ENCODE assay signal across 8 cellular contexts in genomic region chr11:86068951-86069407, GRCh38. TPM values are rescaled to one million over a fixed set of nuclear protein-coding genes. Genes with fewer than 3 reads are reported as not detected.
DNase-seq lines count a peak whose midpoint lies in the region; ATAC-seq, FAIRE-seq and TF ChIP-seq lines count a peak whose summit lies in the region.

TSS of gene PICALM (minus strand) at chr11:86069084. CDS start at chr11:86068780, 304 bp downstream.

- ATAC-seq in GM19043 (IDR thresholded peaks at IDR 0.05; ENCODE audit: low read depth, unreplicated experiment) (peak; percentile 80), HG03378 (IDR thresholded peaks at IDR 0.05; ENCODE audit: unreplicated experiment) (peak; percentile 74)

- peak within 1 kb of the TSS; percentile 99 for H3K27ac ChIP-seq in keratinocyte (ENCODE audit: control insufficient read depth, insufficient read depth, low read length)

- peak within 1 kb of the TSS; percentile 99 for H3K9ac ChIP-seq in keratinocyte (ENCODE audit: control insufficient read depth, extremely low read depth, insufficient read depth, low read length)

- peaks cover 49% of the 10 kb centered on the region for H3K79me2 ChIP-seq in keratinocyte (ENCODE audit: control insufficient read depth, insufficient read depth, low read length)

- H3K9me1 ChIP-seq in keratinocyte (ENCODE audit: control insufficient read depth, extremely low read depth, insufficient read depth, low read length), result no peaks in the 10 kb centered on the region

- TF ChIP-seq CTCF in AG10803 (conservative IDR thresholded peaks at IDR 0.05; ENCODE audit: low read length), result no peak
- TF ChIP-seq CTCF in keratinocyte (optimal IDR thresholded peaks at IDR 0.05 in 1 of 3, IDR thresholded peaks at IDR 0.05 in 1 of 3, conservative IDR thresholded peaks at IDR 0.05 in 1 of 3; ENCODE audit: extremely low read depth in 1 of 3, insufficient read depth in 2 of 3, low read length in 3 of 3), result no peak

- peak within 1 kb of the TSS; percentile 86 for H3K4me2 ChIP-seq in keratinocyte (ENCODE audit: control insufficient read depth, extremely low read depth, insufficient read depth, low read depth, low read length)

- no peaks in the 10 kb centered on the region for H3K9me3 ChIP-seq in keratinocyte (ENCODE audit: control insufficient read depth, low read depth, low read length)

- no peaks in the 10 kb centered on the region for H3K36me3 ChIP-seq in keratinocyte (ENCODE audit: control insufficient read depth in 2 of 2, extremely low read depth in 1 of 2, insufficient read depth in 2 of 2, low read length in 2 of 2)

- peaks cover 13% of the 10 kb centered on the region for H4K20me1 ChIP-seq in keratinocyte (ENCODE audit: control insufficient read depth, extremely low read depth, insufficient read depth, low read length)

- H3K27me3 ChIP-seq in keratinocyte (ENCODE audit: control insufficient read depth, extremely low read depth, insufficient read depth, low read length), result no peaks in the 10 kb centered on the region

- FAIRE-seq in keratinocyte (lab: Jason Lieb, UNC), result no peak

- peaks cover 28% of the 10 kb centered on the region for H3K4me1 ChIP-seq in keratinocyte (ENCODE audit: control insufficient read depth, extremely low read depth, insufficient read depth, low read length)

- DNase-seq in AG10803 (ENCODE audit: low read depth) (peak; percentile 99), NCI-H460 (ENCODE audit: extremely low read depth, low read depth) (peak; percentile 96), cerebellar nuclear complex (lab: John Stamatoyannopoulos, UW) (peak; percentile 47 to 83), keratinocyte (ENCODE audit: low read depth, low spot score) (peak; percentile 84)
- DNase-seq in activated CD4-positive, CD25-positive, alpha-beta regulatory T cell treated with anti-CD3 and anti-CD28 coated beads, Interleukin-2, amount 50 U/mL, for 72 hours, result peak; percentile 97
- DNase-seq in stimulated activated CD4-positive, alpha-beta T cell treated with anti-CD3 and anti-CD28 coated beads, Interleukin-15, amount 100 ng/mL, for 1 hour (ENCODE audit: low read depth in 1 of 2, low spot score in 1 of 2), result peak; percentile 91 to 94

- peak within 1 kb of the TSS; percentile 50 for H2AFZ ChIP-seq in keratinocyte (ENCODE audit: control insufficient read depth, low read length)

- dilution Hi-C loops in keratinocyte (cut with MboI; ENCODE audit: extremely low pct_ligation_motif_present, low sequenced_read_pairs), result no loop called here

- H3K4me3 ChIP-seq in AG10803 (ENCODE audit: low read length) (peak within 1 kb of the TSS; percentile 71), keratinocyte (ENCODE audit: control insufficient read depth in 2 of 3, extremely low read depth in 1 of 3, insufficient read depth in 2 of 3, low read depth in 1 of 3, low read length in 3 of 3) (peak within 1 kb of the TSS; percentile 87 to 98 (median 89))

RNA-seq across cellular contexts. Expression of gene PICALM, which starts in this region (rescaled TPM):
- 90.3 TPM in 2 replicates for total RNA-seq in NCI-H460 (2014; rRNA removed; shearing (Covaris generic))
- 22.8 and 40.0 TPM in 2 replicates for polyA plus RNA-seq in NCI-H460 (2014; cell fraction: nucleus; rRNA removed)
- polyA plus RNA-seq in keratinocyte, result 265 to 313 TPM (median 293 TPM) in 3 replicates
- polyA plus RNA-seq in keratinocyte (2011; ENCODE audit: low read depth), result 265 TPM
- 168 and 340 TPM in 2 replicates for polyA plus RNA-seq in keratinocyte (2011; cell fraction: cytosol; rRNA removed)
- polyA plus RNA-seq in keratinocyte (2011; cell fraction: nucleus; rRNA removed), result 353 and 393 TPM in 2 replicates
- 125 and 152 TPM in 2 replicates for polyA plus RNA-seq in keratinocyte (2012; ENCODE audit: low replicate concordance)
- 198 to 513 TPM (median 466 TPM) in 3 replicates for polyA minus RNA-seq in keratinocyte
- polyA minus RNA-seq in keratinocyte (2011; cell fraction: cytosol; rRNA and poly(A)+ RNA removed), result 283 TPM
- polyA minus RNA-seq in keratinocyte (2011; cell fraction: nucleus; rRNA and poly(A)+ RNA removed), result 343 and 577 TPM in 2 replicates

Comparison
In these comparisons a context has a peak if more than half of its experiments do, and no peak if none do; other contexts are left out.
1. Peak in every context shown above with its lines: DNase-seq, ATAC-seq, H3K4me3 ChIP-seq and H3K27ac ChIP-seq.